28 cellular contexts compared by ENCODE assay signal in genomic region chr12:28568709-28569108, GRCh38.
A peak's percentile ranks its signal among the peaks of the same experiment; 100 is the strongest.
DNase-seq lines count a peak whose midpoint lies in the region; ATAC-seq, FAIRE-seq and TF ChIP-seq lines count a peak whose summit lies in the region.
"Had no signal": no experiment of that assay in that cellular context is flagged by ENCODE, and none has a peak within 500 bp of the region (broad histone marks: within the 10 kb centered on the region; RNA-seq: fewer than 3 reads in every experiment).

No MANE protein-coding gene starts in this region.

- peak overlapping the region; percentile 83 for H3K4ac ChIP-seq in IMR-90 (ENCODE audit: low read depth, low read length)

- H2AFZ ChIP-seq in IMR-90 (replicated peaks; ENCODE audit: low read length, poor library complexity), result no peak overlapping the region
- no peak overlapping the region for H2AFZ ChIP-seq in hepatocyte

- H2BK15ac ChIP-seq in IMR-90 (ENCODE audit: low read depth, low read length), result peak overlapping the region; percentile 57

- 88% methylated on average over 6 of the region's 6 CpGs for WGBS in A549 (ENCODE audit: missing lambda C conversion rate)
- WGBS in IMR-90 (ENCODE audit: extremely low coverage in 2 of 2, insufficient read length in 1 of 2), 2 experiments, result 89% methylated on average over 3 of the region's 6 CpGs; no CpG with 5 or more reads in 1 of the 2 experiments
- 61% methylated on average over 6 of the region's 6 CpGs for WGBS in hepatocyte (ENCODE audit: low lambda C conversion rate, missing lambda C conversion rate)

- H2BK5ac ChIP-seq in IMR-90 (ENCODE audit: low read depth, low read length, poor library complexity, severe bottlenecking), result peak overlapping the region; percentile 64

- peak overlapping the region; percentile 97 for H2BK120ac ChIP-seq in IMR-90 (ENCODE audit: low read depth, low read length)

- peak overlapping the region; percentile 50 for H4K5ac ChIP-seq in IMR-90 (ENCODE audit: low read depth, low read length)

- H3K14ac ChIP-seq in IMR-90 (replicated peaks; ENCODE audit: low read depth, low read length), result peak overlapping the region; percentile 86

- H4K8ac ChIP-seq in IMR-90 (ENCODE audit: low read depth in 2 of 2, low read length in 2 of 2), result peak overlapping the region; percentile 48 to 60

- 0 out of 2 replicates have a peak overlapping the region, but pooled peaks have one; percentile 6 for H3K23ac ChIP-seq in IMR-90 (ENCODE audit: low read depth, low read length)

- intact Hi-C loops in IMR-90 (cut with micrococcal nuclease), result loop anchor here (2.0 kb wide), 3 partner anchors 300 to 602 kb away; partner anchors contain the start of gene CCDC91

- dilution Hi-C loops in IMR-90 (cut with HindIII; ENCODE audit: low sequenced_read_pairs, unreplicated experiment), result no loop called here

- no peaks in the 10 kb centered on the region for H3K9me2 ChIP-seq in hepatocyte (replicated peaks; ENCODE audit: insufficient read depth)

- no peaks in the 10 kb centered on the region for H3K79me2 ChIP-seq in hepatocyte

- H3K56ac ChIP-seq in IMR-90 (ENCODE audit: extremely low read depth, insufficient read depth, low read length), result peak overlapping the region; percentile 16; the same call in 1 of the 2 replicates

- in situ Hi-C loops in IMR-90 (cut with MboI; ENCODE audit: low sequenced_read_pairs), result no loop called here

- peaks cover 32% of the 10 kb centered on the region for H3K4me1 ChIP-seq in A549
- H3K4me1 ChIP-seq in IMR-90 (ENCODE audit: control insufficient read depth, insufficient read depth, low read length), result peaks cover 21% of the 10 kb centered on the region
- peaks cover 6% of the 10 kb centered on the region for H3K4me1 ChIP-seq in hepatocyte (ENCODE audit: insufficient read depth)
- no peaks in the 10 kb centered on the region for H3K4me1 ChIP-seq in right atrium auricular region
- H3K4me1 ChIP-seq: ascending aorta, thyroid gland had no signal

- H3K9me1 ChIP-seq in IMR-90 (ENCODE audit: insufficient read depth, low read length), result peaks cover 28% of the 10 kb centered on the region

- no peaks in the 10 kb centered on the region for H3K36me3 ChIP-seq in IMR-90 (ENCODE audit: control insufficient read depth, insufficient read depth, low read length)
- no peaks in the 10 kb centered on the region for H3K36me3 ChIP-seq in hepatocyte (replicated peaks; ENCODE audit: insufficient read depth, low read depth)
- H3K36me3 ChIP-seq in right atrium auricular region, result no peaks in the 10 kb centered on the region
- H3K36me3 ChIP-seq: ascending aorta, spleen, thyroid gland had no signal

- CTCF ChIA-PET in A549 (lab: Yijun Ruan, JAX) (no interaction called here), IMR-90 (lab: Yijun Ruan, JAX) (interaction anchor here (0.6 kb wide), 1 partner anchor 134 kb away, joined by 3 read pairs; no protein-coding TSS in a partner anchor)

- H4K20me1 ChIP-seq in IMR-90 (ENCODE audit: insufficient read depth, low read length) (no peaks in the 10 kb centered on the region), hepatocyte (ENCODE audit: insufficient read depth, poor library complexity, severe bottlenecking) (no peaks in the 10 kb centered on the region)

- ATAC-seq in A549 (no peak), IMR-90 (ENCODE audit: low read depth) (no peak)
- ATAC-seq: Right ventricle myocardium inferior had no signal

- H3K9me3 ChIP-seq in A549, result no peaks in the 10 kb centered on the region
- no peaks in the 10 kb centered on the region for H3K9me3 ChIP-seq in IMR-90 (ENCODE audit: control insufficient read depth, insufficient read depth, low read length)
- no peaks in the 10 kb centered on the region for H3K9me3 ChIP-seq in hepatocyte (ENCODE audit: low read depth)
- H3K9me3 ChIP-seq in right atrium auricular region, result no peaks in the 10 kb centered on the region
- H3K9me3 ChIP-seq: ascending aorta, spleen, thyroid gland had no signal

- no peak for DNase-seq in A549 (ENCODE audit: low read depth in 1 of 2, low spot score in 1 of 2)
- DNase-seq in IMR-90, result no peak
- peak; percentile 58 for DNase-seq in amniotic epithelial cell (ENCODE audit: low read depth)
- DNase-seq in hepatocyte (ENCODE audit: low spot score), result no peak
- no peak for DNase-seq in effector CD4-positive, alpha-beta T cell
- no peak for DNase-seq in NCI-H774 (lab: John Stamatoyannopoulos, UW)
- no peak for DNase-seq in right atrium auricular region (ENCODE audit: low spot score)
- DNase-seq in iPS-NIHi11 (ENCODE audit: low spot score), result no peak
- DNase-seq: activated CD4-positive, alpha-beta T cell treated with anti-CD3 and anti-CD28 coated beads for 48 hours; activated naive CD4-positive, alpha-beta T cell treated with anti-CD3 and anti-CD28 coated beads, Interleukin-2, amount 50 U/mL, for 16 hours; cerebellar nuclear complex; H7; head of caudate nucleus; mesendoderm; MM.1S; naive B cell; NCI-H1436 treated with DMSO at 0.1 percent for 48 hours; occipital lobe; spleen; stimulated activated CD4-positive, alpha-beta T cell treated with anti-CD3 and anti-CD28 coated beads, Interleukin-4, amount 100 ng/mL, for 1 hour; stimulated activated naive CD4-positive, alpha-beta T cell treated with Interleukin-2 at 50 U/mL for 16 hours; thyroid gland had no signal

- H3K4me3 ChIP-seq in A549 (no peak overlapping the region), IMR-90 (ENCODE audit: insufficient read depth, low read depth, low read length) (no peak overlapping the region), hepatocyte (no peak overlapping the region), right atrium auricular region (no peak overlapping the region)
- H3K4me3 ChIP-seq: ascending aorta, K562, spleen, thyroid gland had no signal

- FAIRE-seq in A549 (lab: Jason Lieb, UNC), result no peak
- FAIRE-seq: G401.6, GM18507, K562 had no signal

- TF ChIP-seq RAD21 in A549 (conservative IDR thresholded peaks at IDR 0.05 in 1 of 2, IDR thresholded peaks at IDR 0.05 in 1 of 2), result no peak
- no peak for TF ChIP-seq RAD21 in IMR-90 (IDR thresholded peaks at IDR 0.05; ENCODE audit: low read length)

- peak overlapping the region; percentile 73 for H2AK5ac ChIP-seq in IMR-90 (ENCODE audit: low read depth, low read length)

- no TSS peak for BruUV-seq in IMR-90 (replicated peaks; lab: Mats Ljungman, UMichigan)

- no peak for TF ChIP-seq POLR2A in A549 (IDR thresholded peaks at IDR 0.05; ENCODE audit: low read length)
- no peak for TF ChIP-seq POLR2A in IMR-90 (IDR thresholded peaks at IDR 0.05; ENCODE audit: low read depth, low read length)

- no peak overlapping the region for H2AK9ac ChIP-seq in IMR-90 (replicated peaks; ENCODE audit: low read depth, low read length, poor library complexity)

- no peak for TF ChIP-seq EP300 in A549 (IDR thresholded peaks at IDR 0.05)

- no peak overlapping the region for H3K9ac ChIP-seq in IMR-90 (ENCODE audit: low read depth, low read length)

- H3K18ac ChIP-seq in IMR-90 (ENCODE audit: low read depth, low read length), result peak overlapping the region; percentile 61

- H3K4me2 ChIP-seq in A549, result no peak overlapping the region
- no peak overlapping the region for H3K4me2 ChIP-seq in IMR-90 (ENCODE audit: low read depth, low read length)
- no peak overlapping the region for H3K4me2 ChIP-seq in hepatocyte

- H3K27ac ChIP-seq in A549 (peak overlapping the region; percentile 10 to 35; a peak in 3 of 6 replicates), IMR-90 (ENCODE audit: insufficient read depth, low read length) (peak overlapping the region; percentile 68; the same call in 1 of the 2 replicates), hepatocyte (peak overlapping the region; percentile 63), right atrium auricular region (no peak overlapping the region)
- H3K27ac ChIP-seq: ascending aorta, C4-2B, thyroid gland had no signal

- TF ChIP-seq CTCF in A549 (IDR thresholded peaks at IDR 0.05) (no peak), IMR-90 (conservative IDR thresholded peaks at IDR 0.05; ENCODE audit: low read depth, low read length) (no peak), hepatocyte (IDR thresholded peaks at IDR 0.05; ENCODE audit: poor library complexity) (no peak), right atrium auricular region (IDR thresholded peaks at IDR 0.05) (no peak)

- peak overlapping the region; percentile 91 for H2BK20ac ChIP-seq in IMR-90 (ENCODE audit: low read depth, low read length)

- H4K91ac ChIP-seq in IMR-90 (ENCODE audit: insufficient read depth, low read depth, low read length), result peak overlapping the region; percentile 70

- H3K27me3 ChIP-seq in IMR-90 (ENCODE audit: control insufficient read depth, insufficient read depth, low read length) (no peaks in the 10 kb centered on the region), hepatocyte (no peaks in the 10 kb centered on the region), right atrium auricular region (no peaks in the 10 kb centered on the region)
- H3K27me3 ChIP-seq: ascending aorta, spleen, thyroid gland had no signal

- POLR2A ChIA-PET in A549 (lab: Yijun Ruan, JAX), result no interaction called here
- POLR2A ChIA-PET in IMR-90 (lab: Charles Lee; ENCODE audit: unreplicated experiment), result no interaction called here

- no peaks in the 10 kb centered on the region for H3K79me1 ChIP-seq in IMR-90 (ENCODE audit: low read depth in 1 of 2, low read length in 2 of 2)

TF ChIP-seq in A549, 52 proteins besides CTCF, POLR2A, EP300 and RAD21:
- TF ChIP-seq HDAC2 (IDR thresholded peaks at IDR 0.05), result no peak

TF ChIP-seq in IMR-90, 13 proteins besides CTCF, POLR2A, EP300 and RAD21 (continues in another document):
- no peak for TF ChIP-seq CEBPB (IDR thresholded peaks at IDR 0.05; ENCODE audit: low read depth, low read length)
- TF ChIP-seq MXI1 (IDR thresholded peaks at IDR 0.05; ENCODE audit: borderline replicate concordance, low read depth, low read length), result no peak
- TF ChIP-seq CHD1 (IDR thresholded peaks at IDR 0.05; ENCODE audit: low read depth, low read length), result no peak
- TF ChIP-seq USF2 (IDR thresholded peaks at IDR 0.05; ENCODE audit: low read depth, low read length), result no peak
- TF ChIP-seq RCOR1 (IDR thresholded peaks at IDR 0.05; ENCODE audit: insufficient replicate concordance, low read length), result no peak
- TF ChIP-seq MAFK (IDR thresholded peaks at IDR 0.05; ENCODE audit: low read depth, low read length), result no peak
- TF ChIP-seq FOS (IDR thresholded peaks at IDR 0.05; ENCODE audit: low read depth, low read length), result no peak
- TF ChIP-seq RFX5 (IDR thresholded peaks at IDR 0.05; ENCODE audit: low read depth, low read length), result no peak

Comparison
In these comparisons a context has a peak if more than half of its experiments do, and no peak if none do; other contexts are left out.
1. H3K27ac ChIP-seq: peak in A549 (2 of 2), IMR-90 (single experiment) and hepatocyte (single experiment); none in right atrium auricular region (0 of 2).